1 cellular context compared by ENCODE assay signal in genomic region chr2:42787424-42787787, GRCh38.
TF ChIP-seq lines count a peak whose summit lies in the region.

No MANE protein-coding gene starts in this region.

TF ChIP-seq in HepG2, 621 proteins besides CTCF, POLR2A, EP300 and RAD21 (continued from another document and continues in another):
- TF ChIP-seq ZBTB49 (CRISPR knock-in tag; IDR thresholded peaks at IDR 0.05; ENCODE audit: borderline replicate concordance): no peak
- no peak for TF ChIP-seq TRIM22 (IDR thresholded peaks at IDR 0.05)
- no peak for TF ChIP-seq ZBTB43 (CRISPR knock-in tag; conservative IDR thresholded peaks at IDR 0.05)
- no peak for TF ChIP-seq ZNF44 (CRISPR knock-in tag; IDR thresholded peaks at IDR 0.05)
- no peak for TF ChIP-seq ZNF83 (CRISPR knock-in tag; IDR thresholded peaks at IDR 0.05; ENCODE audit: borderline replicate concordance)
- TF ChIP-seq MYPOP (CRISPR knock-in tag; IDR thresholded peaks at IDR 0.05): no peak
- no peak for TF ChIP-seq ZNF331 (CRISPR knock-in tag; IDR thresholded peaks at IDR 0.05)
- TF ChIP-seq FOXP4 (CRISPR knock-in tag; IDR thresholded peaks at IDR 0.05): no peak
- TF ChIP-seq ZBTB10 (CRISPR knock-in tag; IDR thresholded peaks at IDR 0.05; ENCODE audit: borderline replicate concordance): peak; percentile 91
- peak in 1 of 2 experiments; percentile 38; a peak in 1 of 4 replicates for TF ChIP-seq KLF16 (CRISPR knock-in tag; IDR thresholded peaks at IDR 0.05)
- no peak; the same call in 1 of the 2 replicates for TF ChIP-seq BRF2 (CRISPR knock-in tag; IDR thresholded peaks at IDR 0.05)
- no peak for TF ChIP-seq ATM (IDR thresholded peaks at IDR 0.05; ENCODE audit: borderline replicate concordance)
- no peak for TF ChIP-seq ZSCAN31 (CRISPR knock-in tag; IDR thresholded peaks at IDR 0.05; ENCODE audit: low read depth)
- TF ChIP-seq ZNF317 (CRISPR knock-in tag; IDR thresholded peaks at IDR 0.05): no peak
- no peak for TF ChIP-seq TCF7 (IDR thresholded peaks at IDR 0.05; ENCODE audit: low read depth)
- TF ChIP-seq HIC2 (CRISPR knock-in tag; IDR thresholded peaks at IDR 0.05; ENCODE audit: low read depth): 0 out of 2 replicates have a peak, but pooled peaks have one; percentile 35
- TF ChIP-seq IRF1 (CRISPR knock-in tag; IDR thresholded peaks at IDR 0.05; ENCODE audit: low read depth): no peak
- no peak for TF ChIP-seq ZNF20 (CRISPR knock-in tag; IDR thresholded peaks at IDR 0.05)
- no peak for TF ChIP-seq ZSCAN20 (CRISPR knock-in tag; IDR thresholded peaks at IDR 0.05; ENCODE audit: borderline replicate concordance)
- no peak for TF ChIP-seq AKAP8 (CRISPR knock-in tag; IDR thresholded peaks at IDR 0.05)
- TF ChIP-seq THAP8 (CRISPR knock-in tag; IDR thresholded peaks at IDR 0.05; ENCODE audit: borderline replicate concordance): no peak
- TF ChIP-seq KAT7 (CRISPR knock-in tag; IDR thresholded peaks at IDR 0.05; ENCODE audit: borderline replicate concordance): no peak
- TF ChIP-seq SATB2 (CRISPR knock-in tag; IDR thresholded peaks at IDR 0.05): no peak
- no peak for TF ChIP-seq KLF12 (CRISPR knock-in tag; IDR thresholded peaks at IDR 0.05; ENCODE audit: borderline replicate concordance)
- TF ChIP-seq PHF21A (CRISPR knock-in tag; IDR thresholded peaks at IDR 0.05): 0 out of 2 replicates have a peak, but pooled peaks have one; percentile 17
- TF ChIP-seq WIZ (CRISPR knock-in tag; IDR thresholded peaks at IDR 0.05): no peak
- TF ChIP-seq SNAI1 (CRISPR knock-in tag; IDR thresholded peaks at IDR 0.05; ENCODE audit: borderline replicate concordance): no peak
- TF ChIP-seq FOXP1 (IDR thresholded peaks at IDR 0.05): no peak
- TF ChIP-seq FOXP1 (CRISPR knock-in tag; IDR thresholded peaks at IDR 0.05): no peak
- no peak for TF ChIP-seq MEIS1 (CRISPR knock-in tag; IDR thresholded peaks at IDR 0.05; ENCODE audit: borderline replicate concordance)
- no peak for TF ChIP-seq ZBTB4 (CRISPR knock-in tag; IDR thresholded peaks at IDR 0.05; ENCODE audit: borderline replicate concordance)
- TF ChIP-seq MXD4 (CRISPR knock-in tag; IDR thresholded peaks at IDR 0.05): no peak
- no peak for TF ChIP-seq ZNF414 (CRISPR knock-in tag; IDR thresholded peaks at IDR 0.05)
- TF ChIP-seq BORCS8-MEF2B (CRISPR knock-in tag; IDR thresholded peaks at IDR 0.05): no peak
- TF ChIP-seq ZNF839 (CRISPR knock-in tag; IDR thresholded peaks at IDR 0.05; ENCODE audit: borderline replicate concordance): no peak
- TF ChIP-seq PCBP1 (IDR thresholded peaks at IDR 0.05; ENCODE audit: borderline replicate concordance, low read depth, low read length): no peak
- no peak for TF ChIP-seq ZBTB26 (CRISPR knock-in tag; IDR thresholded peaks at IDR 0.05; ENCODE audit: borderline replicate concordance)
